8 cellular contexts compared by ENCODE assay signal in genomic region chr2:221572180-221572820, GRCh38. TPM values are rescaled to one million over a fixed set of nuclear protein-coding genes. Genes with fewer than 3 reads are reported as not detected.
A peak's percentile ranks its signal among the peaks of the same experiment; 100 is the strongest.
DNase-seq lines count a peak whose midpoint lies in the region; ATAC-seq lines count a peak whose summit lies in the region.

EPHA4 (minus strand) TSS chr2:221572304; CDS start chr2:221572248, 56 bp downstream.

- H2BK120ac ChIP-seq in mesenchymal stem cell (ENCODE audit: low read depth, low read length) = peak within 1 kb of the TSS; percentile 71

- H3K36me3 ChIP-seq in endocrine pancreas (ENCODE audit: control insufficient read depth, insufficient read depth, low read length) (no peaks in the 10 kb centered on the region), mesenchymal stem cell (ENCODE audit: control insufficient read depth in 1 of 2, insufficient read depth in 2 of 2, low read depth in 1 of 2, low read length in 2 of 2) (peaks cover 0 to 4% of the 10 kb centered on the region in 2 experiments)

- H2BK5ac ChIP-seq in mesenchymal stem cell (ENCODE audit: low read depth, low read length, poor library complexity, severe bottlenecking) = peak within 1 kb of the TSS; percentile 83

- peak; percentile 97 for DNase-seq in AG20443 (ENCODE audit: low spot score)
- DNase-seq in NCI-H82 (lab: John Stamatoyannopoulos, UW) = peak; percentile 94
- DNase-seq in activated CD8-positive, alpha-beta memory T cell treated with anti-CD3 and anti-CD28 coated beads, Interleukin-2, amount 50 U/mL, for 1 hour (ENCODE audit: extremely low read depth) = peak; percentile 31
- DNase-seq in mesenchymal stem cell = peak; percentile 90
- peak; percentile 72 for DNase-seq in stimulated activated CD8-positive, alpha-beta memory T cell treated with anti-CD3 and anti-CD28 coated beads, Interleukin-12 subunit alpha, Interleukin-12 subunit beta, amount 100 ng/mL, for 1 hour (ENCODE audit: low read depth)

- H3K27me3 ChIP-seq in endocrine pancreas (ENCODE audit: control insufficient read depth, insufficient read depth, low read length) (peaks cover 5% of the 10 kb centered on the region), mesenchymal stem cell (ENCODE audit: control insufficient read depth in 1 of 2, insufficient read depth in 1 of 2, low read length in 2 of 2) (no peaks in the 10 kb centered on the region)

- no peak within 1 kb of the TSS for H2AK5ac ChIP-seq in mesenchymal stem cell (ENCODE audit: low read length, severe bottlenecking)

- H2BK12ac ChIP-seq in mesenchymal stem cell (ENCODE audit: low read length in 2 of 2) = peak within 1 kb of the TSS; percentile 28 to 94

- peak within 1 kb of the TSS; percentile 80 to 93 for H3K4ac ChIP-seq in mesenchymal stem cell (ENCODE audit: low read depth in 1 of 2, low read length in 2 of 2)

- H3K27ac ChIP-seq in mesenchymal stem cell (ENCODE audit: low read length, poor library complexity, severe bottlenecking) = peak within 1 kb of the TSS; percentile 77

- H4K8ac ChIP-seq in mesenchymal stem cell (ENCODE audit: low read length) = peak within 1 kb of the TSS; percentile 92

- no peaks in the 10 kb centered on the region for H3K4me1 ChIP-seq in endocrine pancreas (ENCODE audit: control insufficient read depth, insufficient read depth, low read length)
- peaks cover 11% of the 10 kb centered on the region for H3K4me1 ChIP-seq in mesenchymal stem cell (ENCODE audit: control insufficient read depth, insufficient read depth, low read depth, low read length)

- H3K4me3 ChIP-seq in endocrine pancreas (ENCODE audit: control insufficient read depth, insufficient read depth, low read length) = peak within 1 kb of the TSS; percentile 8
- peak within 1 kb of the TSS; percentile 82 to 100 for H3K4me3 ChIP-seq in mesenchymal stem cell (ENCODE audit: insufficient read depth in 1 of 2, low read depth in 1 of 2, low read length in 2 of 2)

- no peaks in the 10 kb centered on the region for H3K9me3 ChIP-seq in endocrine pancreas (ENCODE audit: control insufficient read depth, low read length)
- H3K9me3 ChIP-seq in mesenchymal stem cell (ENCODE audit: control insufficient read depth, low read length) = no peaks in the 10 kb centered on the region

- H2BK15ac ChIP-seq in mesenchymal stem cell (ENCODE audit: low read depth, poor library complexity, severe bottlenecking) = peak within 1 kb of the TSS; percentile 85

- H3K4me2 ChIP-seq in mesenchymal stem cell (ENCODE audit: low read length, poor library complexity, severe bottlenecking) = peak within 1 kb of the TSS; percentile 93

- WGBS in mesenchymal stem cell = under 1% methylated on average over 59 of the region's 59 CpGs

- peak within 1 kb of the TSS in 1 of 2 experiments; percentile 77 for H3K23ac ChIP-seq in mesenchymal stem cell (ENCODE audit: low read length in 2 of 2)

- H3K14ac ChIP-seq in mesenchymal stem cell (ENCODE audit: low read length in 2 of 2) = peak within 1 kb of the TSS in 1 of 2 experiments; percentile 95

- H3K9ac ChIP-seq in endocrine pancreas (ENCODE audit: control insufficient read depth, insufficient read depth, low read length) (peak within 1 kb of the TSS; percentile 69), mesenchymal stem cell (ENCODE audit: low read length) (peak within 1 kb of the TSS; percentile 92)

- H3K18ac ChIP-seq in mesenchymal stem cell (ENCODE audit: low read depth in 1 of 2, low read length in 2 of 2) = peak within 1 kb of the TSS; percentile 86 to 95

- H4K91ac ChIP-seq in mesenchymal stem cell (ENCODE audit: low read length) = peak within 1 kb of the TSS; percentile 84

- peaks cover 7% of the 10 kb centered on the region for H3K79me1 ChIP-seq in mesenchymal stem cell (replicated peaks; ENCODE audit: low read length, poor library complexity, severe bottlenecking)

- peak within 1 kb of the TSS; percentile 93 for H2AFZ ChIP-seq in mesenchymal stem cell (ENCODE audit: low read depth, low read length)

- peak; percentile 92 for ATAC-seq in GM19324 (IDR thresholded peaks at IDR 0.05; ENCODE audit: low FRiP score, unreplicated experiment)
- ATAC-seq in HG03439 (IDR thresholded peaks at IDR 0.05; ENCODE audit: unreplicated experiment) = peak; percentile 89

RNA-seq across cellular contexts. Expression of gene EPHA4, which starts in this region (rescaled TPM):
- polyA plus RNA-seq in mesenchymal stem cell (2013, experiment 1 of 2) = 4.7 TPM
- 3.4 TPM for polyA plus RNA-seq in mesenchymal stem cell (2013, experiment 2 of 2)

Comparison
In these comparisons a context has a peak if more than half of its experiments do, and no peak if none do; other contexts are left out.
1. Peak in every context shown above with its lines: DNase-seq, ATAC-seq, H3K4me3 ChIP-seq and H3K27ac ChIP-seq.
2. DNase-seq: peak in every context shown above with its lines; median percentile 97 in AG20443; 94 in NCI-H82; 90 in mesenchymal stem cell; 72 in stimulated activated CD8-positive, alpha-beta memory T cell treated with anti-CD3 and anti-CD28 coated beads, Interleukin-12 subunit alpha, Interleukin-12 subunit beta, amount 100 ng/mL, for 1 hour; 31 in activated CD8-positive, alpha-beta memory T cell treated with anti-CD3 and anti-CD28 coated beads, Interleukin-2, amount 50 U/mL, for 1 hour.